Comparison of ENCODE assay signal across 7 cellular contexts in genomic region chr18:55781481-55781957, GRCh38.
A peak's percentile ranks its signal among the peaks of the same experiment; 100 is the strongest.
DNase-seq lines count a peak whose midpoint lies in the region; ATAC-seq and TF ChIP-seq lines count a peak whose summit lies in the region.

No MANE protein-coding gene starts in this region.

- no peaks in the 10 kb centered on the region for H3K36me3 ChIP-seq in H7 (replicated peaks; ENCODE audit: control insufficient read depth, insufficient read depth, low read length)
- H3K36me3 ChIP-seq in ectodermal cell (ENCODE audit: control insufficient read depth, insufficient read depth, low read length): no peaks in the 10 kb centered on the region
- H3K36me3 ChIP-seq in lower lobe of right lung: no peaks in the 10 kb centered on the region
- no peaks in the 10 kb centered on the region for H3K36me3 ChIP-seq in colonic mucosa

- H3K4me1 ChIP-seq in ectodermal cell (ENCODE audit: control insufficient read depth, insufficient read depth, low read length): peaks cover 14% of the 10 kb centered on the region
- peaks cover 16% of the 10 kb centered on the region for H3K4me1 ChIP-seq in lower lobe of right lung
- no peaks in the 10 kb centered on the region for H3K4me1 ChIP-seq in colonic mucosa

- WGBS in ectodermal cell, 2 experiments: 9 to 11% methylated on average over 6 of the region's 6 CpGs

- H3K9me3 ChIP-seq in ectodermal cell (ENCODE audit: control insufficient read depth, low read length): no peaks in the 10 kb centered on the region
- H3K9me3 ChIP-seq in lower lobe of right lung: no peaks in the 10 kb centered on the region
- H3K9me3 ChIP-seq in colonic mucosa: no peaks in the 10 kb centered on the region

- H3K9ac ChIP-seq in colonic mucosa (ENCODE audit: low read depth in 2 of 2, low read length in 2 of 2): no peak overlapping the region

- H3K27me3 ChIP-seq in H7 (ENCODE audit: control insufficient read depth, insufficient read depth, low read length): peaks cover 15% of the 10 kb centered on the region
- peaks cover 5% of the 10 kb centered on the region for H3K27me3 ChIP-seq in ectodermal cell (ENCODE audit: control insufficient read depth, insufficient read depth, low read length, poor library complexity, severe bottlenecking)
- H3K27me3 ChIP-seq in lower lobe of right lung (ENCODE audit: low read depth): no peaks in the 10 kb centered on the region
- no peaks in the 10 kb centered on the region for H3K27me3 ChIP-seq in colonic mucosa

- TF ChIP-seq CTCF in lower lobe of right lung (IDR thresholded peaks at IDR 0.05): peak; percentile 57
- TF ChIP-seq CTCF in colonic mucosa (IDR thresholded peaks at IDR 0.05): no peak

- H3K27ac ChIP-seq in ectodermal cell (ENCODE audit: insufficient read depth, low read depth, low read length, poor library complexity, severe bottlenecking) (peak overlapping the region; percentile 68), lower lobe of right lung (peak overlapping the region; percentile 44), colonic mucosa (no peak overlapping the region)

- intact Hi-C loops in lower lobe of right lung (cut with DNase I): no loop called here
- intact Hi-C loops in colonic mucosa (cut with DNase I): no loop called here

- ATAC-seq in lower lobe of right lung (peak in 1 of 2 donors; percentile 49), GM21381 (IDR thresholded peaks at IDR 0.05; ENCODE audit: unreplicated experiment) (no peak)

- H3K4me3 ChIP-seq in H7 (ENCODE audit: insufficient read depth, low read depth, low read length): no peak overlapping the region
- H3K4me3 ChIP-seq in ectodermal cell (ENCODE audit: insufficient read depth, low read depth, low read length): no peak overlapping the region
- H3K4me3 ChIP-seq in lower lobe of right lung: no peak overlapping the region
- no peak overlapping the region for H3K4me3 ChIP-seq in colonic mucosa

- DNase-seq in H7 (peak; percentile 63), NCI-H510A treated with DMSO at 0.1 percent for 48 hours (lab: John Stamatoyannopoulos, UW) (peak; percentile 39), lower lobe of right lung (no peak), T-helper 9 cell (no peak), colonic mucosa (no peak)

Comparison
In these comparisons a context has a peak if more than half of its experiments do, and no peak if none do; other contexts are left out.
1. DNase-seq: peak in H7 (single experiment) and NCI-H510A treated with DMSO at 0.1 percent for 48 hours (single experiment); none in lower lobe of right lung (single experiment), T-helper 9 cell (single experiment) and colonic mucosa (single experiment).